9 cellular contexts compared by ENCODE assay signal in genomic region chr18:23970161-23971153, GRCh38. TPM values are rescaled to one million over a fixed set of nuclear protein-coding genes. Genes with fewer than 3 reads are reported as not detected.
A peak's percentile ranks its signal among the peaks of the same experiment; 100 is the strongest.
DNase-seq lines count a peak whose midpoint lies in the region; ATAC-seq and TF ChIP-seq lines count a peak whose summit lies in the region.
"Had no signal": no experiment of that assay in that cellular context is flagged by ENCODE, and none has a peak within 500 bp of the region (broad histone marks: within the 10 kb centered on the region; RNA-seq: fewer than 3 reads in every experiment).

No MANE protein-coding gene starts in this region.

- H3K36me3 Mint-ChIP-seq in CD4-positive, alpha-beta T cell (ENCODE audit: low read depth): no peaks in the 10 kb centered on the region
- H3K36me3 Mint-ChIP-seq in activated T-cell treated with anti-CD3 and anti-CD28 coated beads, Interleukin-2, amount 50 U/mL, for 4 hours (ENCODE audit: insufficient read depth): no peaks in the 10 kb centered on the region
- no peaks in the 10 kb centered on the region for H3K36me3 Mint-ChIP-seq in naive B cell

- ATAC-seq in CD4-positive, alpha-beta T cell (ENCODE audit: poor library complexity): peak; percentile 66
- ATAC-seq in activated T-cell treated with anti-CD3 and anti-CD28 coated beads, Interleukin-2, amount 50 U/mL, for 4 hours: peak; percentile 32 to 52
- ATAC-seq in naive B cell (ENCODE audit: low read depth in 2 of 2): peak; percentile 79 to 81
- no peak for ATAC-seq in HG03457 (IDR thresholded peaks at IDR 0.05; ENCODE audit: unreplicated experiment)
- ATAC-seq in HG03045 (IDR thresholded peaks at IDR 0.05; ENCODE audit: unreplicated experiment): no peak
- no peak for ATAC-seq in HG02610 (IDR thresholded peaks at IDR 0.05; ENCODE audit: unreplicated experiment)

- DNase-seq in CD4-positive, alpha-beta T cell: peak; percentile 43 to 65 (median 57)
- DNase-seq in NCI-H69 (lab: John Stamatoyannopoulos, UW) (peak; percentile 55), naive B cell (peak; percentile 74), HK-2 (ENCODE audit: unreplicated experiment) (no peak)
- DNase-seq in activated T-cell treated with anti-CD3 and anti-CD28 coated beads, Interleukin-2, amount 50 U/mL, for 4 hours: peak; percentile 53

- H3K9me3 ChIP-seq in CD4-positive, alpha-beta T cell (ENCODE audit: control insufficient read depth, low read length): no peaks in the 10 kb centered on the region

- POLR2A ChIA-PET in CD4-positive, alpha-beta T cell (lab: Charles Lee): interaction anchor here (0.9 to 3.3 kb wide), 6 partner anchors 18 to 48 kb away, joined by 3 to 24 read pairs (median 4); no protein-coding TSS in a partner anchor

- H3K27ac ChIP-seq in CD4-positive, alpha-beta T cell (ENCODE audit: low read depth, low read length): peak overlapping the region; percentile 48
- H3K27ac ChIP-seq: KMS-11 had no signal

- no peaks in the 10 kb centered on the region for H3K27me3 ChIP-seq in CD4-positive, alpha-beta T cell (ENCODE audit: control insufficient read depth, insufficient read depth, low read length)

- peak overlapping the region; percentile 95 for H3K27ac Mint-ChIP-seq in CD4-positive, alpha-beta T cell
- peak overlapping the region; percentile 91 to 99 (median 97) for H3K27ac Mint-ChIP-seq in naive B cell

- peaks cover 72% of the 10 kb centered on the region for H3K4me1 Mint-ChIP-seq in CD4-positive, alpha-beta T cell (ENCODE audit: low read depth)
- H3K4me1 Mint-ChIP-seq in activated T-cell treated with anti-CD3 and anti-CD28 coated beads, Interleukin-2, amount 50 U/mL, for 4 hours (ENCODE audit: low read depth): peaks cover 88% of the 10 kb centered on the region
- peaks cover 49 to 65% (median 62%) of the 10 kb centered on the region in 3 donors for H3K4me1 Mint-ChIP-seq in naive B cell

- peaks cover 3% of the 10 kb centered on the region for H3K9me3 Mint-ChIP-seq in CD4-positive, alpha-beta T cell
- H3K9me3 Mint-ChIP-seq in activated T-cell treated with anti-CD3 and anti-CD28 coated beads, Interleukin-2, amount 50 U/mL, for 4 hours: peaks cover 8% of the 10 kb centered on the region
- peaks cover 0 to 3% (median 0%) of the 10 kb centered on the region in 7 donors for H3K9me3 Mint-ChIP-seq in naive B cell

- H3K27me3 Mint-ChIP-seq in CD4-positive, alpha-beta T cell: no peaks in the 10 kb centered on the region
- no peaks in the 10 kb centered on the region for H3K27me3 Mint-ChIP-seq in activated T-cell treated with anti-CD3 and anti-CD28 coated beads, Interleukin-2, amount 50 U/mL, for 4 hours (ENCODE audit: low read depth)
- no peaks in the 10 kb centered on the region for H3K27me3 Mint-ChIP-seq in naive B cell

- intact Hi-C loops in CD4-positive, alpha-beta T cell (cut with DNase I, micrococcal nuclease): loop anchor here in 1 of 2 experiments (5.0 kb wide), 1 partner anchor 42 kb away; the partner anchor contains the start of gene TTC39C

- peak overlapping the region; percentile 78 for H3K4me3 Mint-ChIP-seq in CD4-positive, alpha-beta T cell
- no peak overlapping the region for H3K4me3 Mint-ChIP-seq in activated T-cell treated with anti-CD3 and anti-CD28 coated beads, Interleukin-2, amount 50 U/mL, for 4 hours
- H3K4me3 Mint-ChIP-seq in naive B cell: peak overlapping the region; percentile 13 to 90 (median 79)

- CTCF ChIA-PET in CD4-positive, alpha-beta T cell (lab: Charles Lee): interaction anchor here (1.6 kb wide), 1 partner anchor 106 kb away, joined by 5 read pairs; no protein-coding TSS in a partner anchor

- TF ChIP-seq CTCF in CD4-positive, alpha-beta T cell (IDR thresholded peaks at IDR 0.05): no peak

RNA-seq across cellular contexts. Expression of gene TTC39C, which starts 44.1 kb away (rescaled TPM):
- 10 to 100 TPM; 82.6 to 91.8 TPM for total RNA-seq in CD4-positive, alpha-beta T cell
- 10 to 100 TPM; 23.6 to 37.3 (median 31.5) TPM for total RNA-seq in activated T-cell treated with anti-CD3 and anti-CD28 coated beads, Interleukin-2, amount 50 U/mL, for 4 hours
- 10 to 100 TPM; 20.4 to 34.5 (median 24.3) TPM for polyA plus RNA-seq in naive B cell (ENCODE audit: low read depth in 6 of 6)

Comparison
In these comparisons a context has a peak if more than half of its experiments do, and no peak if none do; other contexts are left out.
1. ATAC-seq: peak in CD4-positive, alpha-beta T cell (single experiment), activated T-cell treated with anti-CD3 and anti-CD28 coated beads, Interleukin-2, amount 50 U/mL, for 4 hours (2 of 2) and naive B cell (2 of 2); none in HG03457 (single experiment), HG03045 (single experiment) and HG02610 (single experiment).